ENCODE assay signal across 8 cellular contexts in genomic region chr1:51519048-51519856, GRCh38. TPM values are rescaled to one million over a fixed set of nuclear protein-coding genes. Genes with fewer than 3 reads are reported as not detected.
DNase-seq lines count a peak whose midpoint lies in the region; TF ChIP-seq lines count a peak whose summit lies in the region.

TSS of gene EPS15 (minus strand) at chr1:51519266. CDS start at chr1:51519231, 35 bp downstream.

- no TSS peak for BruUV-seq in PC-9 (replicated peaks; lab: Mats Ljungman, UMichigan)

- peak within 1 kb of the TSS; percentile 93 for H3K27ac Mint-ChIP-seq in activated T-cell treated with anti-CD3 and anti-CD28 coated beads, Interleukin-2, amount 50 U/mL, for 24 hours

- no peaks in the 10 kb centered on the region for H3K36me3 ChIP-seq in PC-9 (ENCODE audit: low read depth)

- no peaks in the 10 kb centered on the region for H3K9me3 Mint-ChIP-seq in activated T-cell treated with anti-CD3 and anti-CD28 coated beads, Interleukin-2, amount 50 U/mL, for 24 hours

- H3K9me2 ChIP-seq in PC-9 (ENCODE audit: insufficient read depth) = no peaks in the 10 kb centered on the region

- intact Hi-C loops in PC-9 (cut with micrococcal nuclease; ENCODE audit: unreplicated experiment) = loop anchor here (2.0 kb wide), 2 partner anchors 40 to 48 kb away; no protein-coding TSS in a partner anchor

- TF ChIP-seq CTCF in GM20000 (IDR thresholded peaks at IDR 0.05; ENCODE audit: extremely low read depth, missing control alignments) (no peak), PC-9 (conservative IDR thresholded peaks at IDR 0.05) (no peak), epithelial cell of proximal tubule (conservative IDR thresholded peaks at IDR 0.05; ENCODE audit: low read depth, low read length) (no peak)

- DNase-seq in COR-L47 (lab: John Stamatoyannopoulos, UW) = peak; percentile 73
- DNase-seq in GM20000 (ENCODE audit: low spot score) = peak; percentile 97
- DNase-seq in HUDEP-2 (lab: John Stamatoyannopoulos, UW; ENCODE audit: unreplicated experiment in 76 of 76) = peak in 74 of 76 experiments; percentile 38 to 94 (median 85)
- DNase-seq in PC-9 = peak; percentile 65 to 89
- peak; percentile 95 for DNase-seq in activated T-cell treated with anti-CD3 and anti-CD28 coated beads, Interleukin-2, amount 50 U/mL, for 24 hours
- DNase-seq in epithelial cell of proximal tubule (ENCODE audit: low read depth) = no peak
- peak; percentile 89 for DNase-seq in mucosa of gallbladder (ENCODE audit: low spot score)
- peak; percentile 86 for DNase-seq in stimulated activated CD8-positive, alpha-beta memory T cell treated with anti-CD3 and anti-CD28 coated beads, Interleukin-4, amount 100 ng/mL, for 24 hours (ENCODE audit: low read depth)

- POLR2A ChIA-PET in PC-9 (lab: Charles Lee; ENCODE audit: unreplicated experiment) = interaction anchor here (0.6 to 1.1 kb wide), 2 partner anchors 31 to 39 kb away, joined by 5 to 7 read pairs; no protein-coding TSS in a partner anchor

- H4K20me1 ChIP-seq in PC-9 (ENCODE audit: insufficient read depth) = no peaks in the 10 kb centered on the region

- peak within 1 kb of the TSS; percentile 90 for H2AFZ ChIP-seq in PC-9

- peak within 1 kb of the TSS; percentile 100 for H3K4me3 ChIP-seq in PC-9
- H3K4me3 ChIP-seq in epithelial cell of proximal tubule (ENCODE audit: low read depth, low read length) = peak within 1 kb of the TSS; percentile 80

- H3K4me3 Mint-ChIP-seq in activated T-cell treated with anti-CD3 and anti-CD28 coated beads, Interleukin-2, amount 50 U/mL, for 24 hours = peak within 1 kb of the TSS; percentile 88

- H3K27me3 ChIP-seq in PC-9 (ENCODE audit: insufficient read depth, low read depth) = no peaks in the 10 kb centered on the region

- peaks cover 55% of the 10 kb centered on the region for H3K4me1 Mint-ChIP-seq in activated T-cell treated with anti-CD3 and anti-CD28 coated beads, Interleukin-2, amount 50 U/mL, for 24 hours (ENCODE audit: low read depth)

- H3K79me2 ChIP-seq in PC-9 (ENCODE audit: low read depth) = peaks cover 42% of the 10 kb centered on the region

- peaks cover 34% of the 10 kb centered on the region; the same call in 1 of the 2 replicates for H3F3A ChIP-seq in PC-9 (ENCODE audit: insufficient read depth, low read depth)

- peaks cover 11% of the 10 kb centered on the region for H3K36me3 Mint-ChIP-seq in activated T-cell treated with anti-CD3 and anti-CD28 coated beads, Interleukin-2, amount 50 U/mL, for 24 hours (ENCODE audit: low read depth)

- H3K27me3 Mint-ChIP-seq in activated T-cell treated with anti-CD3 and anti-CD28 coated beads, Interleukin-2, amount 50 U/mL, for 24 hours = no peaks in the 10 kb centered on the region

- H3K27ac ChIP-seq in PC-9 = peak within 1 kb of the TSS; percentile 72

- H3K4me1 ChIP-seq in PC-9 (replicated peaks; ENCODE audit: insufficient read depth) = peaks cover 36% of the 10 kb centered on the region

- no peaks in the 10 kb centered on the region for H3K9me3 ChIP-seq in PC-9 (ENCODE audit: insufficient read depth, low read depth)

- CTCF ChIA-PET in PC-9 (lab: Charles Lee) = interaction anchor here (0.6 to 0.7 kb wide), 2 partner anchors 16 to 249 kb away, joined by 3 to 9 read pairs; no protein-coding TSS in a partner anchor

- peak within 1 kb of the TSS; percentile 91 for H3K4me2 ChIP-seq in PC-9

RNA-seq across cellular contexts. Expression of gene EPS15, which starts in this region (rescaled TPM):
- total RNA-seq in PC-9 (2021) = 60.1 and 61.0 TPM in 2 replicates
- total RNA-seq in epithelial cell of proximal tubule = 19.8 and 20.6 TPM in 2 replicates
- total RNA-seq in mucosa of gallbladder = 67.0 TPM
